In genomic region chr15:63917588-63918316, GRCh38 we compare ENCODE assay signal across 13 cellular contexts.
A peak's percentile ranks its signal among the peaks of the same experiment; 100 is the strongest.
DNase-seq lines count a peak whose midpoint lies in the region; ATAC-seq and TF ChIP-seq lines count a peak whose summit lies in the region.
"Had no signal": no experiment of that assay in that cellular context is flagged by ENCODE, and none has a peak within 500 bp of the region (broad histone marks: within the 10 kb centered on the region; RNA-seq: fewer than 3 reads in every experiment).

No MANE protein-coding gene starts in this region.

- H3K27ac Mint-ChIP-seq in neural progenitor cell (peak overlapping the region; percentile 34), endodermal cell (no peak overlapping the region)

- ATAC-seq in left ventricle myocardium superior = peak; percentile 21
- ATAC-seq: A549, GM12878 had no signal

- peaks cover 45% of the 10 kb centered on the region for H3K4me1 Mint-ChIP-seq in neural progenitor cell
- peaks cover 32% of the 10 kb centered on the region for H3K4me1 Mint-ChIP-seq in endodermal cell

- TF ChIP-seq POLR2A in testis (IDR thresholded peaks at IDR 0.05) (no peak), breast epithelium (IDR thresholded peaks at IDR 0.05) (no peak)

- no peak for TF ChIP-seq CTCF in neural progenitor cell (IDR thresholded peaks at IDR 0.05)
- TF ChIP-seq CTCF in testis (IDR thresholded peaks at IDR 0.05) = no peak
- TF ChIP-seq CTCF in breast epithelium (IDR thresholded peaks at IDR 0.05) = no peak
- TF ChIP-seq CTCF in endodermal cell (conservative IDR thresholded peaks at IDR 0.05) = no peak

- H3K9me3 ChIP-seq in neural progenitor cell (ENCODE audit: low read depth) = no peaks in the 10 kb centered on the region
- H3K9me3 ChIP-seq in testis = no peaks in the 10 kb centered on the region
- H3K9me3 ChIP-seq in breast epithelium = no peaks in the 10 kb centered on the region
- no peaks in the 10 kb centered on the region for H3K9me3 ChIP-seq in endodermal cell (ENCODE audit: control insufficient read depth, low read length)
- H3K9me3 ChIP-seq: A549 had no signal

- H3K4me3 ChIP-seq in neural progenitor cell = no peak overlapping the region
- no peak overlapping the region for H3K4me3 ChIP-seq in testis
- H3K4me3 ChIP-seq in breast epithelium = no peak overlapping the region
- H3K4me3 ChIP-seq in endodermal cell (ENCODE audit: low read length) = no peak overlapping the region
- H3K4me3 ChIP-seq: A549, GM12878 had no signal

- DNase-seq in NCI-H345 treated with DMSO at 0.1 percent for 48 hours (lab: John Stamatoyannopoulos, UW; ENCODE audit: unreplicated experiment) (peak; percentile 85), NCI-H345 (lab: John Stamatoyannopoulos, UW) (no peak), left ventricle myocardium superior (peak; percentile 53), neural progenitor cell (ENCODE audit: low spot score) (no peak), testis (peak; percentile 67), breast epithelium (ENCODE audit: low spot score in 2 of 2) (no peak), endodermal cell (no peak), Kasumi-1 (lab: John Stamatoyannopoulos, UW) (no peak)
- DNase-seq: DMS79, NCI-H1694, NCI-H82 had no signal

- H3K4me3 Mint-ChIP-seq in neural progenitor cell = no peak overlapping the region
- H3K4me3 Mint-ChIP-seq in endodermal cell = no peak overlapping the region

- H3K4me2 ChIP-seq in neural progenitor cell = peak overlapping the region; percentile 19
- H3K4me2 ChIP-seq: A549 had no signal

- peaks cover 19% of the 10 kb centered on the region for H3F3A ChIP-seq in neural progenitor cell (ENCODE audit: low read depth)

- 59 to 66% methylated on average over 7 to 8 of the region's 8 CpGs for WGBS in testis, 2 donors
- 0 to 74% methylated on average over 1 to 8 of the region's 8 CpGs for WGBS in endodermal cell (ENCODE audit: insufficient coverage in 1 of 2, insufficient read length in 1 of 2), 2 experiments

- H3K4me1 ChIP-seq in neural progenitor cell (peaks cover 43% of the 10 kb centered on the region), testis (peaks cover 40% of the 10 kb centered on the region), breast epithelium (no peaks in the 10 kb centered on the region), endodermal cell (ENCODE audit: control insufficient read depth, insufficient read depth, low read length) (peaks cover 12% of the 10 kb centered on the region)

- H3K27me3 Mint-ChIP-seq in neural progenitor cell (ENCODE audit: insufficient read depth, low read depth) (peaks cover 3% of the 10 kb centered on the region), endodermal cell (ENCODE audit: insufficient read depth) (no peaks in the 10 kb centered on the region)

- H3K36me3 Mint-ChIP-seq in neural progenitor cell = no peaks in the 10 kb centered on the region
- no peaks in the 10 kb centered on the region for H3K36me3 Mint-ChIP-seq in endodermal cell (ENCODE audit: low read depth)

- H2AFZ ChIP-seq in neural progenitor cell (replicated peaks) = no peak overlapping the region

- no peaks in the 10 kb centered on the region for H3K79me2 ChIP-seq in neural progenitor cell (ENCODE audit: low read depth)

- no peaks in the 10 kb centered on the region for H3K9me3 Mint-ChIP-seq in neural progenitor cell
- no peaks in the 10 kb centered on the region for H3K9me3 Mint-ChIP-seq in endodermal cell

- H3K36me3 ChIP-seq in neural progenitor cell = no peaks in the 10 kb centered on the region
- H3K36me3 ChIP-seq in testis (ENCODE audit: low read depth, missing control alignments) = no peaks in the 10 kb centered on the region
- no peaks in the 10 kb centered on the region for H3K36me3 ChIP-seq in breast epithelium
- H3K36me3 ChIP-seq in endodermal cell (ENCODE audit: control insufficient read depth, insufficient read depth, low read length) = no peaks in the 10 kb centered on the region

- H3K27me3 ChIP-seq in neural progenitor cell = no peaks in the 10 kb centered on the region
- H3K27me3 ChIP-seq in testis = no peaks in the 10 kb centered on the region
- H3K27me3 ChIP-seq in breast epithelium = no peaks in the 10 kb centered on the region
- no peaks in the 10 kb centered on the region for H3K27me3 ChIP-seq in endodermal cell (ENCODE audit: control insufficient read depth, insufficient read depth, low read length, poor library complexity, severe bottlenecking)

- H4K20me1 ChIP-seq in neural progenitor cell (ENCODE audit: low read depth) = no peaks in the 10 kb centered on the region

- intact Hi-C loops in left ventricle myocardium superior (cut with micrococcal nuclease) = no loop called here
- intact Hi-C loops in testis (cut with DNase I; ENCODE audit: low total_unique reads) = no loop called here
- intact Hi-C loops in breast epithelium (cut with DNase I; ENCODE audit: low total_unique reads) = no loop called here

- no peak overlapping the region for H3K9ac ChIP-seq in neural progenitor cell
- H3K9ac ChIP-seq in endodermal cell (ENCODE audit: extremely low read depth, low read length, poor library complexity, severe bottlenecking) = no peak overlapping the region

- H3K27ac ChIP-seq in neural progenitor cell (peak overlapping the region; percentile 67), testis (no peak overlapping the region), breast epithelium (peak overlapping the region in 1 of 2 donors; percentile 46), endodermal cell (ENCODE audit: low read depth, low read length) (no peak overlapping the region)
- H3K27ac ChIP-seq: A549 had no signal

Comparison
In these comparisons a context has a peak if more than half of its experiments do, and no peak if none do; other contexts are left out.
1. DNase-seq: peak in NCI-H345 treated with DMSO at 0.1 percent for 48 hours (single experiment), left ventricle myocardium superior (single experiment) and testis (single experiment); none in NCI-H345 (single experiment), neural progenitor cell (single experiment), breast epithelium (0 of 2), endodermal cell (single experiment) and Kasumi-1 (0 of 2).